In the genomic region with DNA sequence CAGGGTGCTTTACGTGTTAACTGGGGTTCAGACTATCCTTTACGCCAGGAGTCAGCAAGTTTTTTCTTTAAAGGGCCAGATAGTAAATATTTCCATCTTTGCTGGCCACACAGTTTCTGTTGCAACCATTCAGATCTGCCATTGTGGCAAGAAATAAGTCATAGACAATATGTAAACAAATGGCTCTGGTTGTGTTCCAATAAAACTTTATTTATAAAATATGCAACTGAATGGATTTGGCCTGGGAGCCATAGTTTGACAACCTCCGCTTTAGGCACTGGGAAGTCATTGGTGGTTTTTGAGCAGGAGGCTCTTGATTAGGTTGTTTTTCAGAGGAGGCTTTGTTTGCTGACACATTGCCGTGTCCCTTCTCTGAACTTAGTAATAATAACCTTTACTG, we compare ENCODE assay signal across 27 cellular contexts.
"Had no signal": no experiment of that assay in that cellular context is flagged by ENCODE, and none has a peak within 500 bp of the region (broad histone marks: within the 10 kb centered on the region; RNA-seq: fewer than 3 reads in every experiment).

No MANE protein-coding gene starts in this region.

- H3K27ac ChIP-seq: stomach, suprapubic skin, testis, thoracic aorta, thyroid gland, tibial artery, tibial nerve, transverse colon, upper lobe of left lung, upper lobe of right lung, uterus, vagina had no signal

- H3K4me3 ChIP-seq: stomach, suprapubic skin, testis, thoracic aorta, thyroid gland, tibial artery, tibial nerve, transverse colon, upper lobe of left lung, upper lobe of right lung, uterus, vagina had no signal

- H3K27me3 ChIP-seq: stomach, suprapubic skin, testis, thyroid gland, tibial nerve, transverse colon, upper lobe of left lung, upper lobe of right lung, uterus, vagina had no signal

- H3K9me3 ChIP-seq: stomach, suprapubic skin, testis, thoracic aorta, thyroid gland, tibial artery, tibial nerve, transverse colon, upper lobe of left lung, upper lobe of right lung, uterus, vagina had no signal

- H3K36me3 ChIP-seq: stomach, suprapubic skin, thoracic aorta, thyroid gland, tibial artery, tibial nerve, transverse colon, upper lobe of left lung, upper lobe of right lung, uterus, vagina had no signal

- FAIRE-seq: urothelium cell line had no signal

- ATAC-seq: stimulated activated effector memory CD8-positive, alpha-beta T cell treated with anti-CD3 and anti-CD28 coated beads, Interleukin-12 subunit alpha, Interleukin-12 subunit beta, amount 100 ng/mL, for 72 hours; stimulated activated memory B cell treated with anti-CD40 and anti-IgM and Interleukin-4, amounts not matched to agents 10 μg/mL and 1 μg/mL and 100 μg/mL, for 72 hours; stimulated activated naive B cell treated with anti-CD40 and anti-IgM and Interleukin-4, amounts not matched to agents 10 μg/mL and 1 μg/mL and 100 μg/mL, for 72 hours; stimulated activated naive CD8-positive, alpha-beta T cell treated with anti-CD3 and anti-CD28 coated beads, Interleukin-15, amount 100 ng/mL, for 72 hours; stimulated activated naive CD8-positive, alpha-beta T cell treated with anti-CD3 and anti-CD28 coated beads, Interleukin-15, Interleukin-2, amounts not matched to agents 100 U/mL and 50 U/mL, for 24 hours; upper lobe of right lung had no signal

- DNase-seq: stimulated activated CD4-positive, alpha-beta T cell treated with anti-CD3 and anti-CD28 coated beads, Interleukin-2, amount 100 ng/mL, for 48 hours; stimulated activated CD4-positive, alpha-beta T cell treated with anti-CD3 and anti-CD28 coated beads, Interleukin-4, amount 100 ng/mL, for 1 hour; stimulated activated CD4-positive, alpha-beta T cell treated with anti-CD3 and anti-CD28 coated beads, Interleukin-4, amount 100 ng/mL, for 24 hours; stimulated activated CD4-positive, alpha-beta T cell treated with anti-CD3 and anti-CD28 coated beads, Interleukin-4, amount 100 ng/mL, for 4 hours; stimulated activated CD8-positive, alpha-beta memory T cell treated with anti-CD3 and anti-CD28 coated beads, Interleukin-4, amount 100 ng/mL, for 48 hours; stimulated activated naive B cell treated with anti-CD40 and anti-IgM and Interleukin-4, amounts not matched to agents 10 μg/mL and 1 μg/mL and 100 μg/mL, for 72 hours; stimulated activated naive CD4-positive, alpha-beta T cell; stimulated activated naive CD4-positive, alpha-beta T cell treated with Interleukin-2 at 50 U/mL for 16 hours; stimulated activated naive CD8-positive, alpha-beta T cell treated with anti-CD3 and anti-CD28 coated beads, Interleukin-15, amount 100 ng/mL, for 72 hours; stimulated activated naive CD8-positive, alpha-beta T cell treated with anti-CD3 and anti-CD28 coated beads, Interleukin-15, Interleukin-2, amounts not matched to agents 100 U/mL and 50 U/mL, for 24 hours; stomach; substantia nigra; testis; thyroid gland; tibial artery; transverse colon; trophoblast cell; upper lobe of left lung; upper lobe of right lung; uterus had no signal

- H3K4me1 ChIP-seq: stomach, suprapubic skin, testis, thyroid gland, tibial artery, tibial nerve, transverse colon, upper lobe of left lung, upper lobe of right lung, uterus, vagina had no signal
